1 cellular context compared by ENCODE assay signal in the genomic region with DNA sequence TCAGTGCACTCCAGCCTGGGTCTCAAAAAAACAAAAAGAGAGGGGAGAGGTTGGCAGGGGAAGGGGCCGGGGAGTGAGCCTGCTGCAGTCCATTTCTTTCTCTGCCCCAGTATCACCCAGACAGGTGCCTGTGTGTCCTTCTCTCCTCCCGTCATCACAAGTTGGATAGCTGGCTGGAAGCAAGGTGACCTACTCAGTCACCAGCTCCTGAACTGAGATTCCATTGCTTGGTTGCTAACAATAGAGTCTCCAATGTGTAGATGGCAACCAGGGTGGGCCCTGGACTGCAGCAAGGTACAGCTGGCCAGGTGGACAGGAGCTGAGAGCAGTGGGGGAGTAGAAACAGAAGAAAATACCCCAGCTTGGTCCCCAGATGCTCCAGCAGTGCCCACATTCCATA.
TF ChIP-seq lines count a peak whose summit lies in the region.

No MANE protein-coding gene starts in this region.

TF ChIP-seq in IMR-90, 13 proteins besides CTCF, POLR2A, EP300 and RAD21:
- TF ChIP-seq RFX5 (IDR thresholded peaks at IDR 0.05; ENCODE audit: low read depth, low read length) (no peak), FOS (IDR thresholded peaks at IDR 0.05; ENCODE audit: low read depth, low read length) (no peak)
- TF ChIP-seq, protein P1, sequence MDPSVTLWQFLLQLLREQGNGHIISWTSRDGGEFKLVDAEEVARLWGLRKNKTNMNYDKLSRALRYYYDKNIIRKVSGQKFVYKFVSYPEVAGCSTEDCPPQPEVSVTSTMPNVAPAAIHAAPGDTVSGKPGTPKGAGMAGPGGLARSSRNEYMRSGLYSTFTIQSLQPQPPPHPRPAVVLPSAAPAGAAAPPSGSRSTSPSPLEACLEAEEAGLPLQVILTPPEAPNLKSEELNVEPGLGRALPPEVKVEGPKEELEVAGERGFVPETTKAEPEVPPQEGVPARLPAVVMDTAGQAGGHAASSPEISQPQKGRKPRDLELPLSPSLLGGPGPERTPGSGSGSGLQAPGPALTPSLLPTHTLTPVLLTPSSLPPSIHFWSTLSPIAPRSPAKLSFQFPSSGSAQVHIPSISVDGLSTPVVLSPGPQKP (IDR thresholded peaks at IDR 0.05; ENCODE audit: borderline replicate concordance, low read depth, low read length) = no peak
